ENCODE assay signal across 23 cellular contexts in genomic region chr7:14236834-14237233, GRCh38.
DNase-seq lines count a peak whose midpoint lies in the region; ATAC-seq, FAIRE-seq and TF ChIP-seq lines count a peak whose summit lies in the region.
"Had no signal": no experiment of that assay in that cellular context is flagged by ENCODE, and none has a peak within 500 bp of the region (broad histone marks: within the 10 kb centered on the region; RNA-seq: fewer than 3 reads in every experiment).

No MANE protein-coding gene starts in this region.

- peak overlapping the region; percentile 84 for H3K27ac Mint-ChIP-seq in mesothelial cell of epicardium
- H3K27ac Mint-ChIP-seq: CD4-positive, alpha-beta memory T cell; H9; T-cell had no signal

- DNase-seq in H54 (ENCODE audit: insufficient read length, low spot score) = no peak
- DNase-seq in body of pancreas = no peak
- no peak for DNase-seq in mesothelial cell of epicardium (ENCODE audit: low spot score in 2 of 2, unreplicated experiment in 2 of 2)
- DNase-seq in NCI-H510A (lab: John Stamatoyannopoulos, UW) = no peak
- DNase-seq: C1 segment of cervical spinal cord; CD4-positive, alpha-beta memory T cell; COR-L47; H9; IMR-90; KG1; MG63; NCI-H1417 treated with DMSO at 0.1 percent for 48 hours; NCI-H1694 treated with DMSO at 0.1 percent for 48 hours; NCI-H2227 treated with DMSO at 0.1 percent for 48 hours; NCI-H69; SJCRH30; T-cell had no signal

- no peak overlapping the region for H3K9ac ChIP-seq in OCI-LY1 (ENCODE audit: low read length)

- peak overlapping the region; percentile 30; the same call in 1 of the 2 replicates for H2AFZ ChIP-seq in OCI-LY1 (ENCODE audit: low read length)

- 14 to 18% methylated on average over 3 of the region's 3 CpGs for WGBS in body of pancreas, 2 donors

- no peak overlapping the region for H3K4me2 ChIP-seq in OCI-LY1 (ENCODE audit: low read length)
- H3K4me2 ChIP-seq: A549 had no signal

- H3K36me3 ChIP-seq in OCI-LY1 (ENCODE audit: insufficient read depth, low read length) (no peaks in the 10 kb centered on the region), body of pancreas (replicated peaks in 1 of 2; ENCODE audit: insufficient read depth in 1 of 2, low read depth in 2 of 2) (no peaks in the 10 kb centered on the region)
- H3K36me3 ChIP-seq: MG63, SJCRH30 had no signal

- H3K36me3 Mint-ChIP-seq in mesothelial cell of epicardium = no peaks in the 10 kb centered on the region
- H3K36me3 Mint-ChIP-seq: CD4-positive, alpha-beta memory T cell; T-cell had no signal

- no peak for TF ChIP-seq CTCF in OCI-LY1 (IDR thresholded peaks at IDR 0.05; ENCODE audit: low read length)
- no peak for TF ChIP-seq CTCF in body of pancreas (IDR thresholded peaks at IDR 0.05)
- no peak for TF ChIP-seq CTCF in mesothelial cell of epicardium (IDR thresholded peaks at IDR 0.05; ENCODE audit: unreplicated experiment)

- H3K79me2 ChIP-seq in OCI-LY1 (ENCODE audit: insufficient read depth, low read length) = no peaks in the 10 kb centered on the region

- H3K4me3 Mint-ChIP-seq in mesothelial cell of epicardium = peak overlapping the region; percentile 9
- H3K4me3 Mint-ChIP-seq: CD4-positive, alpha-beta memory T cell; H9; T-cell had no signal

- no peaks in the 10 kb centered on the region for H4K20me1 ChIP-seq in OCI-LY1 (ENCODE audit: insufficient read depth, low read length)

- H3K9me2 ChIP-seq in OCI-LY1 (ENCODE audit: low read depth, low read length) = no peaks in the 10 kb centered on the region

- intact Hi-C loops in body of pancreas (cut with DNase I) = no loop called here

- H3K4me1 Mint-ChIP-seq in mesothelial cell of epicardium = peaks cover 62% of the 10 kb centered on the region
- H3K4me1 Mint-ChIP-seq: CD4-positive, alpha-beta memory T cell; T-cell had no signal

- no peak for TF ChIP-seq POLR2A in H54 (IDR thresholded peaks at IDR 0.05; ENCODE audit: low read depth, low read length)
- no peak for TF ChIP-seq POLR2A in body of pancreas (IDR thresholded peaks at IDR 0.05)

- H3K4me3 ChIP-seq in OCI-LY1 (ENCODE audit: low read depth, low read length, poor library complexity, severe bottlenecking) = no peak overlapping the region
- no peak overlapping the region for H3K4me3 ChIP-seq in body of pancreas
- H3K4me3 ChIP-seq: A549, MG63, SJCRH30 had no signal

- no peaks in the 10 kb centered on the region for H3K27me3 Mint-ChIP-seq in mesothelial cell of epicardium (ENCODE audit: low read depth)
- H3K27me3 Mint-ChIP-seq: CD4-positive, alpha-beta memory T cell; T-cell had no signal

- H3F3A ChIP-seq in OCI-LY1 (ENCODE audit: insufficient read depth, low read length) = no peaks in the 10 kb centered on the region

- peaks cover 39% of the 10 kb centered on the region for H3K4me1 ChIP-seq in OCI-LY1 (ENCODE audit: insufficient read depth, low read length, severe bottlenecking)
- peaks cover 8% of the 10 kb centered on the region for H3K4me1 ChIP-seq in body of pancreas
- H3K4me1 ChIP-seq: A549, SJCRH30 had no signal

- H3K27me3 ChIP-seq in OCI-LY1 (ENCODE audit: insufficient read depth, low read length) (no peaks in the 10 kb centered on the region), body of pancreas (no peaks in the 10 kb centered on the region)
- H3K27me3 ChIP-seq: MG63, SJCRH30 had no signal

- no peaks in the 10 kb centered on the region for H3K9me3 ChIP-seq in OCI-LY1 (ENCODE audit: low read length)
- no peaks in the 10 kb centered on the region for H3K9me3 ChIP-seq in body of pancreas
- H3K9me3 ChIP-seq: A549, MG63, SJCRH30 had no signal

- no peaks in the 10 kb centered on the region for H3K9me3 Mint-ChIP-seq in mesothelial cell of epicardium
- H3K9me3 Mint-ChIP-seq: CD4-positive, alpha-beta memory T cell; H9 had no signal

- no peak overlapping the region for H3K27ac ChIP-seq in OCI-LY1 (ENCODE audit: low read depth, low read length, poor library complexity, severe bottlenecking)
- peak overlapping the region in 1 of 4 donors; percentile 45 for H3K27ac ChIP-seq in body of pancreas
- H3K27ac ChIP-seq: A549, SJCRH30 had no signal

- ATAC-seq in body of pancreas (peak; percentile 47), GM21825 (IDR thresholded peaks at IDR 0.05; ENCODE audit: unreplicated experiment) (no peak), HG03432 (IDR thresholded peaks at IDR 0.05; ENCODE audit: unreplicated experiment) (no peak)
- ATAC-seq: A549, Right ventricle myocardium inferior, T-cell had no signal

- FAIRE-seq in H54 (lab: Jason Lieb, UNC) = peak; percentile 72
- FAIRE-seq: A549, RCC 7860 had no signal
